Comparison of ENCODE assay signal across 18 cellular contexts in the genomic region with DNA sequence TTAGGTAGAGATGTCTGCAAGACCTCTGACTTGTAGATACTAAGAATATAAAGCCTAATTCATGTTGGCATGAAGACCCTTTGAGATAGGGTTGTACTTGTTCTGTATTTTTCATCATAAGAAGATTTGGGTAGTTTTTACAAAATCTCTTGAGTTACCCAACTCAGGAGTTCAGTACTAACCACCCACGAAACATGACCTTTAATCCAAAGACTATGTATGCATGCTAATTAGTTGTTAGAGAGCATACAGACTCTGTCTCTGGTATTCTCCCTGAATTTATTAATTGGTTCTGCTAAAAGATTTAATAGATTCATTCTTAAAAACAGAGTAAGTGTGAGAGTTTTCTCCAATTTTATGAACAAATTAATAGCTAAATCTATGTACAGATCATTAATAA. TPM values are rescaled to one million over a fixed set of nuclear protein-coding genes. Genes with fewer than 3 reads are reported as not detected.
DNase-seq lines count a peak whose midpoint lies in the region; ATAC-seq and TF ChIP-seq lines count a peak whose summit lies in the region.
"Had no signal": no experiment of that assay in that cellular context is flagged by ENCODE, and none has a peak within 500 bp of the region (broad histone marks: within the 10 kb centered on the region; RNA-seq: fewer than 3 reads in every experiment).

No MANE protein-coding gene starts in this region.

- H3K9me3 ChIP-seq in A673 (ENCODE audit: low read depth, low read length, poor library complexity, severe bottlenecking) (no peaks in the 10 kb centered on the region), T-helper 17 cell (ENCODE audit: control insufficient read depth, low read length, poor library complexity, severe bottlenecking) (no peaks in the 10 kb centered on the region), upper lobe of right lung (no peaks in the 10 kb centered on the region), breast epithelium (no peaks in the 10 kb centered on the region)
- H3K9me3 ChIP-seq: A549 had no signal

- no peaks in the 10 kb centered on the region for H3K27me3 ChIP-seq in A673 (replicated peaks; ENCODE audit: insufficient read depth, low read depth, low read length, poor library complexity)
- no peaks in the 10 kb centered on the region for H3K27me3 ChIP-seq in upper lobe of right lung
- no peaks in the 10 kb centered on the region for H3K27me3 ChIP-seq in breast epithelium

- H3K4me3 Mint-ChIP-seq in T-helper 17 cell = no peak overlapping the region
- no peak overlapping the region for H3K4me3 Mint-ChIP-seq in stimulated activated memory B cell treated with anti-CD40 and anti-IgM and Interleukin-4, amounts not matched to agents 10 μg/mL and 1 μg/mL and 100 μg/mL, for 72 hours
- H3K4me3 Mint-ChIP-seq: CD4-positive, alpha-beta memory T cell; GM23338; H9 had no signal

- no peak for DNase-seq in A673 (ENCODE audit: low spot score)
- DNase-seq in T-helper 17 cell = no peak
- DNase-seq in upper lobe of right lung = no peak
- no peak for DNase-seq in HuH-7 (ENCODE audit: low spot score)
- DNase-seq in breast epithelium (ENCODE audit: low spot score in 2 of 2) = no peak
- no peak for DNase-seq in NCI-H2196 (lab: John Stamatoyannopoulos, UW; ENCODE audit: unreplicated experiment)
- DNase-seq: 8988T; C1 segment of cervical spinal cord; Calu3; CD4-positive, alpha-beta memory T cell; COR-L47; DMS153; DND-41; H9 had no signal

- H3K4me1 ChIP-seq in A673 (ENCODE audit: insufficient read depth, low read length, poor library complexity, severe bottlenecking) (no peaks in the 10 kb centered on the region), upper lobe of right lung (no peaks in the 10 kb centered on the region), breast epithelium (no peaks in the 10 kb centered on the region)

- intact Hi-C loops in A673 (cut with micrococcal nuclease; ENCODE audit: unreplicated experiment) = no loop called here
- intact Hi-C loops in upper lobe of right lung (cut with DNase I) = no loop called here
- intact Hi-C loops in breast epithelium (cut with DNase I; ENCODE audit: low total_unique reads) = no loop called here

- ATAC-seq in T-helper 17 cell (no peak), upper lobe of right lung (no peak)
- ATAC-seq in stimulated activated memory B cell treated with anti-CD40 and anti-IgM and Interleukin-4, amounts not matched to agents 10 μg/mL and 1 μg/mL and 100 μg/mL, for 72 hours = no peak
- ATAC-seq: GM23338, HCT116 had no signal

- no peaks in the 10 kb centered on the region for H3K9me3 Mint-ChIP-seq in stimulated activated memory B cell treated with anti-CD40 and anti-IgM and Interleukin-4, amounts not matched to agents 10 μg/mL and 1 μg/mL and 100 μg/mL, for 72 hours
- H3K9me3 Mint-ChIP-seq: CD4-positive, alpha-beta memory T cell; GM23338; H9 had no signal

- CTCF ChIA-PET in A673 (lab: Charles Lee) = no interaction called here

- TF ChIP-seq CTCF in A673 (conservative IDR thresholded peaks at IDR 0.05; ENCODE audit: low read depth, low read length) = no peak
- no peak for TF ChIP-seq CTCF in upper lobe of right lung (IDR thresholded peaks at IDR 0.05)
- TF ChIP-seq CTCF in breast epithelium (IDR thresholded peaks at IDR 0.05) = no peak

- BruUV-seq in A673 (replicated peaks; lab: Mats Ljungman, UMichigan) = TSS peak; percentile 5

- H3K4me3 ChIP-seq in A673 (ENCODE audit: low read depth, low read length, poor library complexity, severe bottlenecking) = no peak overlapping the region
- H3K4me3 ChIP-seq in upper lobe of right lung = no peak overlapping the region
- no peak overlapping the region for H3K4me3 ChIP-seq in breast epithelium
- H3K4me3 ChIP-seq: A549, GM23338 had no signal

- TF ChIP-seq POLR2A in breast epithelium (IDR thresholded peaks at IDR 0.05) = no peak

- H3K36me3 Mint-ChIP-seq in T-helper 17 cell (ENCODE audit: low read depth) = peaks cover 2% of the 10 kb centered on the region
- H3K36me3 Mint-ChIP-seq in stimulated activated memory B cell treated with anti-CD40 and anti-IgM and Interleukin-4, amounts not matched to agents 10 μg/mL and 1 μg/mL and 100 μg/mL, for 72 hours = peaks cover 18% of the 10 kb centered on the region

- H3K36me3 ChIP-seq in A673 (ENCODE audit: insufficient read depth, low read length, poor library complexity, severe bottlenecking) (peaks cover 16% of the 10 kb centered on the region), upper lobe of right lung (peaks cover 37% of the 10 kb centered on the region), breast epithelium (no peaks in the 10 kb centered on the region)

- POLR2A ChIA-PET in A673 (lab: Charles Lee; ENCODE audit: low non-redundant PET) = no interaction called here

- peak overlapping the region; percentile 9 for H3K27ac Mint-ChIP-seq in T-helper 17 cell
- H3K27ac Mint-ChIP-seq in stimulated activated memory B cell treated with anti-CD40 and anti-IgM and Interleukin-4, amounts not matched to agents 10 μg/mL and 1 μg/mL and 100 μg/mL, for 72 hours = peak overlapping the region; percentile 42
- H3K27ac Mint-ChIP-seq: GM23338, H9 had no signal

- peaks cover 13% of the 10 kb centered on the region for H3K4me1 Mint-ChIP-seq in T-helper 17 cell
- peaks cover 6% of the 10 kb centered on the region for H3K4me1 Mint-ChIP-seq in stimulated activated memory B cell treated with anti-CD40 and anti-IgM and Interleukin-4, amounts not matched to agents 10 μg/mL and 1 μg/mL and 100 μg/mL, for 72 hours

- H3K27me3 Mint-ChIP-seq in T-helper 17 cell = no peaks in the 10 kb centered on the region
- H3K27me3 Mint-ChIP-seq in stimulated activated memory B cell treated with anti-CD40 and anti-IgM and Interleukin-4, amounts not matched to agents 10 μg/mL and 1 μg/mL and 100 μg/mL, for 72 hours = no peaks in the 10 kb centered on the region
- H3K27me3 Mint-ChIP-seq: CD4-positive, alpha-beta memory T cell had no signal

- H3K27ac ChIP-seq in A673 (ENCODE audit: low read depth, low read length, poor library complexity, severe bottlenecking) = no peak overlapping the region
- peak overlapping the region; percentile 7 for H3K27ac ChIP-seq in upper lobe of right lung
- H3K27ac ChIP-seq in breast epithelium = no peak overlapping the region
- H3K27ac ChIP-seq: A549 had no signal

RNA-seq across cellular contexts. Expression of gene PECR, which starts 16.9 kb away (rescaled TPM):
- total RNA-seq in A673 (2021) (19.7 and 22.2 TPM in 2 replicates), T-helper 17 cell (10 to 100 TPM; 16.9 to 18.7 TPM), upper lobe of right lung (18.9 TPM), breast epithelium (10 to 100 TPM in 2 of 3 donors, 1 to 10 TPM in 1; 6.3 to 62.7 (median 10.2) TPM)

RNA-seq across cellular contexts. Expression of gene TMEM169, which starts 17.0 kb away (rescaled TPM):
- total RNA-seq in A673 (2021) (1.1 and 1.7 TPM in 2 replicates), T-helper 17 cell (1 to 10 TPM; 1.6 to 2.2 TPM), upper lobe of right lung (1.4 TPM), breast epithelium (1 to 10 TPM in 1 of 3 donors, under 1 TPM in 1, not detected in 1; 0.29 to 1.3 TPM)

RNA-seq across cellular contexts. Expression of gene XRCC5, which starts 44.5 kb away (rescaled TPM):
- total RNA-seq in A673 (2021) (508 and 534 TPM in 2 replicates), T-helper 17 cell (100 to 1,000 TPM; 151 to 161 TPM), upper lobe of right lung (178 TPM), breast epithelium (100 to 1,000 TPM; 134 to 227 (median 188) TPM)

RNA-seq across cellular contexts. Expression of gene MREG, which starts 51.3 kb away (rescaled TPM):
- total RNA-seq in A673 (2021) = 14.9 and 15.9 TPM in 2 replicates
- total RNA-seq in T-helper 17 cell = 1 to 10 TPM; 5.3 to 6.6 TPM
- total RNA-seq in upper lobe of right lung = 16.8 TPM
- total RNA-seq in breast epithelium = 10 to 100 TPM in 2 of 3 donors, 1 to 10 TPM in 1; 3.8 to 30.1 (median 16.1) TPM
